Comparison of ENCODE assay signal across 1 cellular context in the genomic region with DNA sequence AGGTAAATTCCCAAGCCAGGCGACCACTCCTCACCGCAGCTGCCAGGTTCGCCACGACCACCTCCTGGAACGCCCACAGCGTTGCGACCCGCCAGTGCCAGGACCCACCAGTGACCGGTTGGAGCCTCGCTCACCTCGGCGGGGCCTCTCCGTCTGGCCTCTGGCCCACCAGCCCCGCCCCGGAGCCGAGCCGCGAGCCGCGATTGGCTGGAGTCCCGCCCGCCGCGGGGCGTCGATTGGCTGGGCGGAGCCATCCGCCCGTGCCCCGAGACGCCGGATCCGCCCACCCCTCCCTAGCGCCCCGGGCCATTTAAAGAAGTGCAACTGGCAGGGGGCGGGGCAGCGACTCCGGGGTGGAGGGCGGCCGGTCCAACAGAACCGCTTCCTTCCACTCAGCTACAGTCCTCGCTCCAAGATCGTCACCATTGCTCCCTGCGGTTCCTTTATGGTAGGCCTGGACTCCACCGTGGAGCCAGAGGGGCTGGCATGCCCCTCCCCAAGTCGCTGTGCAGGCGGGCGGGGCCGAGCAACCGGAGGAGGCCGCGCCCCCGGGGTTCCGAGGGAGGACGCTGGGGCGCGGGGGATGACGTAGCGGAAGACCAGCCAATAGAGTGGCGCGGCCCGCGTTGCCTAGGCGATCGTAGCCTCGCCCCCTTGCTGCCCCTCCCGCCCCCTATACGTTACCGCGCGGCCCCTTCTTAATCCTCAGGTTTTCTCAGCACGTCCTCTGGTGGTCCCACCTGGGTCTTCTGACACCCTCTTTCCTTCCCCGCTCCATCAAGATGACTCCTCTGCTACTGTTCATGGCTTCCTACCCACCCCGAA.
TF ChIP-seq lines count a peak whose summit lies in the region.

A gene with protein sequence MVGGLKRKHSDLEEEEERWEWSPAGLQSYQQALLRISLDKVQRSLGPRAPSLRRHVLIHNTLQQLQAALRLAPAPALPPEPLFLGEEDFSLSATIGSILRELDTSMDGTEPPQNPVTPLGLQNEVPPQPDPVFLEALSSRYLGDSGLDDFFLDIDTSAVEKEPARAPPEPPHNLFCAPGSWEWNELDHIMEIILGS (minus strand): TSS at position 155 of the 825 bp plus-strand sequence. CDS start 2,255 bp downstream, outside the sequence.

TF ChIP-seq in HepG2, 621 proteins besides CTCF, POLR2A, EP300 and RAD21 (continued from another document and continues in another):
- TF ChIP-seq, protein P1, sequence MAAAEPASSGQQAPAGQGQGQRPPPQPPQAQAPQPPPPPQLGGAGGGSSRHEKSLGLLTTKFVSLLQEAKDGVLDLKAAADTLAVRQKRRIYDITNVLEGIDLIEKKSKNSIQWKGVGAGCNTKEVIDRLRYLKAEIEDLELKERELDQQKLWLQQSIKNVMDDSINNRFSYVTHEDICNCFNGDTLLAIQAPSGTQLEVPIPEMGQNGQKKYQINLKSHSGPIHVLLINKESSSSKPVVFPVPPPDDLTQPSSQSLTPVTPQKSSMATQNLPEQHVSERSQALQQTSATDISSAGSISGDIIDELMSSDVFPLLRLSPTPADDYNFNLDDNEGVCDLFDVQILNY (CRISPR knock-in tag; conservative IDR thresholded peaks at IDR 0.05): no peak; the same call in 1 of the 2 replicates
- TF ChIP-seq, protein P2, sequence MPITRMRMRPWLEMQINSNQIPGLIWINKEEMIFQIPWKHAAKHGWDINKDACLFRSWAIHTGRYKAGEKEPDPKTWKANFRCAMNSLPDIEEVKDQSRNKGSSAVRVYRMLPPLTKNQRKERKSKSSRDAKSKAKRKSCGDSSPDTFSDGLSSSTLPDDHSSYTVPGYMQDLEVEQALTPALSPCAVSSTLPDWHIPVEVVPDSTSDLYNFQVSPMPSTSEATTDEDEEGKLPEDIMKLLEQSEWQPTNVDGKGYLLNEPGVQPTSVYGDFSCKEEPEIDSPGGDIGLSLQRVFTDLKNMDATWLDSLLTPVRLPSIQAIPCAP (CRISPR knock-in tag; IDR thresholded peaks at IDR 0.05; ENCODE audit: low read depth): no peak
- TF ChIP-seq, protein P3, sequence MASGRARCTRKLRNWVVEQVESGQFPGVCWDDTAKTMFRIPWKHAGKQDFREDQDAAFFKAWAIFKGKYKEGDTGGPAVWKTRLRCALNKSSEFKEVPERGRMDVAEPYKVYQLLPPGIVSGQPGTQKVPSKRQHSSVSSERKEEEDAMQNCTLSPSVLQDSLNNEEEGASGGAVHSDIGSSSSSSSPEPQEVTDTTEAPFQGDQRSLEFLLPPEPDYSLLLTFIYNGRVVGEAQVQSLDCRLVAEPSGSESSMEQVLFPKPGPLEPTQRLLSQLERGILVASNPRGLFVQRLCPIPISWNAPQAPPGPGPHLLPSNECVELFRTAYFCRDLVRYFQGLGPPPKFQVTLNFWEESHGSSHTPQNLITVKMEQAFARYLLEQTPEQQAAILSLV (CRISPR knock-in tag; IDR thresholded peaks at IDR 0.05; ENCODE audit: borderline replicate concordance): peak; percentile 26; the same call in 1 of the 2 replicates
- TF ChIP-seq ZNF782 (CRISPR knock-in tag; IDR thresholded peaks at IDR 0.05; ENCODE audit: borderline replicate concordance) (0 out of 2 replicates have a peak, but pooled peaks have one; percentile 47), ZNF343 (CRISPR knock-in tag; IDR thresholded peaks at IDR 0.05) (no peak), KLF9 (CRISPR knock-in tag; IDR thresholded peaks at IDR 0.05; ENCODE audit: low read depth) (peak; percentile 94; the same call in 1 of the 2 replicates), MYNN (CRISPR knock-in tag; IDR thresholded peaks at IDR 0.05; ENCODE audit: low read depth) (no peak), ARNT2 (CRISPR knock-in tag; IDR thresholded peaks at IDR 0.05; ENCODE audit: low read depth) (no peak; the same call in 1 of the 2 replicates), THAP11 (CRISPR knock-in tag; IDR thresholded peaks at IDR 0.05) (peak; percentile 70), RELA (CRISPR knock-in tag; IDR thresholded peaks at IDR 0.05) (no peak), KDM2A (CRISPR knock-in tag; IDR thresholded peaks at IDR 0.05; ENCODE audit: borderline replicate concordance, low read depth) (0 out of 2 replicates have a peak, but pooled peaks have one; percentile 77), KDM1A (CRISPR knock-in tag; IDR thresholded peaks at IDR 0.05) (no peak), RXRA (CRISPR knock-in tag; IDR thresholded peaks at IDR 0.05) (peak; percentile 63; the same call in 1 of the 2 replicates), ZNF598 (CRISPR knock-in tag; IDR thresholded peaks at IDR 0.05; ENCODE audit: borderline replicate concordance) (0 out of 2 replicates have a peak, but pooled peaks have one; percentile 62), ZNF256 (CRISPR knock-in tag; conservative IDR thresholded peaks at IDR 0.05) (no peak), HOXA9 (CRISPR knock-in tag; IDR thresholded peaks at IDR 0.05; ENCODE audit: borderline replicate concordance) (no peak), ZNF644 (CRISPR knock-in tag; IDR thresholded peaks at IDR 0.05; ENCODE audit: low read depth) (no peak), SAFB2 (CRISPR knock-in tag; IDR thresholded peaks at IDR 0.05; ENCODE audit: borderline replicate concordance, low read depth) (no peak), CAMTA2 (CRISPR knock-in tag; IDR thresholded peaks at IDR 0.05; ENCODE audit: borderline replicate concordance) (0 out of 2 replicates have a peak, but pooled peaks have one; percentile 51), SRSF9 (IDR thresholded peaks at IDR 0.05; ENCODE audit: borderline replicate concordance, insufficient read depth, low read depth, low read length, poor library complexity, severe bottlenecking) (no peak), GTF3A (CRISPR knock-in tag; conservative IDR thresholded peaks at IDR 0.05) (0 out of 2 replicates have a peak, but pooled peaks have one; percentile 59), SRF (IDR thresholded peaks at IDR 0.05; ENCODE audit: low read depth, low read length) (peak; percentile 49; the same call in 1 of the 2 replicates), PAWR (CRISPR knock-in tag; IDR thresholded peaks at IDR 0.05; ENCODE audit: borderline replicate concordance) (no peak), ZFP82 (CRISPR knock-in tag; IDR thresholded peaks at IDR 0.05; ENCODE audit: borderline replicate concordance) (no peak), ZNF264 (CRISPR knock-in tag; IDR thresholded peaks at IDR 0.05) (0 out of 2 replicates have a peak, but pooled peaks have one; percentile 34), TAF15 (IDR thresholded peaks at IDR 0.05; ENCODE audit: low read depth, low read length, poor library complexity, severe bottlenecking) (peak; percentile 49), RFXAP (CRISPR knock-in tag; IDR thresholded peaks at IDR 0.05; ENCODE audit: borderline replicate concordance) (no peak), ELF4 (CRISPR knock-in tag; IDR thresholded peaks at IDR 0.05; ENCODE audit: borderline replicate concordance) (no peak), ZNF44 (CRISPR knock-in tag; IDR thresholded peaks at IDR 0.05) (no peak), RCOR2 (CRISPR knock-in tag; IDR thresholded peaks at IDR 0.05) (no peak), KDM4B (CRISPR knock-in tag; IDR thresholded peaks at IDR 0.05) (no peak; the same call in 1 of the 2 replicates), ZNF468 (CRISPR knock-in tag; IDR thresholded peaks at IDR 0.05) (no peak), DNMT1 (CRISPR knock-in tag; IDR thresholded peaks at IDR 0.05) (no peak), ZNF709 (CRISPR knock-in tag; IDR thresholded peaks at IDR 0.05) (peak; percentile 77), SMARCC2 (IDR thresholded peaks at IDR 0.05) (no peak), MTF1 (CRISPR knock-in tag; IDR thresholded peaks at IDR 0.05) (no peak), KLF12 (CRISPR knock-in tag; IDR thresholded peaks at IDR 0.05; ENCODE audit: borderline replicate concordance) (peak; percentile 94), SYNCRIP (IDR thresholded peaks at IDR 0.05; ENCODE audit: insufficient read depth, low read depth, low read length) (no peak), ZNF30 (CRISPR knock-in tag; IDR thresholded peaks at IDR 0.05) (no peak), FOXK2 (IDR thresholded peaks at IDR 0.05) (no peak), NR2F1 (CRISPR knock-in tag; IDR thresholded peaks at IDR 0.05) (no peak), CREM (IDR thresholded peaks at IDR 0.05) (peak; percentile 77), CREM (CRISPR knock-in tag; IDR thresholded peaks at IDR 0.05) (no peak), ZNF841 (CRISPR knock-in tag; IDR thresholded peaks at IDR 0.05; ENCODE audit: borderline replicate concordance) (no peak)
- TF ChIP-seq, protein P4, sequence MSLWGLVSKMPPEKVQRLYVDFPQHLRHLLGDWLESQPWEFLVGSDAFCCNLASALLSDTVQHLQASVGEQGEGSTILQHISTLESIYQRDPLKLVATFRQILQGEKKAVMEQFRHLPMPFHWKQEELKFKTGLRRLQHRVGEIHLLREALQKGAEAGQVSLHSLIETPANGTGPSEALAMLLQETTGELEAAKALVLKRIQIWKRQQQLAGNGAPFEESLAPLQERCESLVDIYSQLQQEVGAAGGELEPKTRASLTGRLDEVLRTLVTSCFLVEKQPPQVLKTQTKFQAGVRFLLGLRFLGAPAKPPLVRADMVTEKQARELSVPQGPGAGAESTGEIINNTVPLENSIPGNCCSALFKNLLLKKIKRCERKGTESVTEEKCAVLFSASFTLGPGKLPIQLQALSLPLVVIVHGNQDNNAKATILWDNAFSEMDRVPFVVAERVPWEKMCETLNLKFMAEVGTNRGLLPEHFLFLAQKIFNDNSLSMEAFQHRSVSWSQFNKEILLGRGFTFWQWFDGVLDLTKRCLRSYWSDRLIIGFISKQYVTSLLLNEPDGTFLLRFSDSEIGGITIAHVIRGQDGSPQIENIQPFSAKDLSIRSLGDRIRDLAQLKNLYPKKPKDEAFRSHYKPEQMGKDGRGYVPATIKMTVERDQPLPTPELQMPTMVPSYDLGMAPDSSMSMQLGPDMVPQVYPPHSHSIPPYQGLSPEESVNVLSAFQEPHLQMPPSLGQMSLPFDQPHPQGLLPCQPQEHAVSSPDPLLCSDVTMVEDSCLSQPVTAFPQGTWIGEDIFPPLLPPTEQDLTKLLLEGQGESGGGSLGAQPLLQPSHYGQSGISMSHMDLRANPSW (CRISPR knock-in tag; IDR thresholded peaks at IDR 0.05; ENCODE audit: borderline replicate concordance): no peak
- TF ChIP-seq, protein P5, sequence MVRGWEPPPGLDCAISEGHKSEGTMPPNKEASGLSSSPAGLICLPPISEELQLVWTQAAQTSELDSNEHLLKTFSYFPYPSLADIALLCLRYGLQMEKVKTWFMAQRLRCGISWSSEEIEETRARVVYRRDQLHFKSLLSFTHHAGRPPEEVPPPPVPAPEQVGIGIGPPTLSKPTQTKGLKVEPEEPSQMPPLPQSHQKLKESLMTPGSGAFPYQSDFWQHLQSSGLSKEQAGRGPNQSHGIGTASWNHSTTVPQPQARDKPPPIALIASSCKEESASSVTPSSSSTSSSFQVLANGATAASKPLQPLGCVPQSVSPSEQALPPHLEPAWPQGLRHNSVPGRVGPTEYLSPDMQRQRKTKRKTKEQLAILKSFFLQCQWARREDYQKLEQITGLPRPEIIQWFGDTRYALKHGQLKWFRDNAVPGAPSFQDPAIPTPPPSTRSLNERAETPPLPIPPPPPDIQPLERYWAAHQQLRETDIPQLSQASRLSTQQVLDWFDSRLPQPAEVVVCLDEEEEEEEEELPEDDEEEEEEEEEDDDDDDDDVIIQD (CRISPR knock-in tag; IDR thresholded peaks at IDR 0.05; ENCODE audit: low read depth): no peak; the same call in 1 of the 2 replicates
- TF ChIP-seq, protein P6, sequence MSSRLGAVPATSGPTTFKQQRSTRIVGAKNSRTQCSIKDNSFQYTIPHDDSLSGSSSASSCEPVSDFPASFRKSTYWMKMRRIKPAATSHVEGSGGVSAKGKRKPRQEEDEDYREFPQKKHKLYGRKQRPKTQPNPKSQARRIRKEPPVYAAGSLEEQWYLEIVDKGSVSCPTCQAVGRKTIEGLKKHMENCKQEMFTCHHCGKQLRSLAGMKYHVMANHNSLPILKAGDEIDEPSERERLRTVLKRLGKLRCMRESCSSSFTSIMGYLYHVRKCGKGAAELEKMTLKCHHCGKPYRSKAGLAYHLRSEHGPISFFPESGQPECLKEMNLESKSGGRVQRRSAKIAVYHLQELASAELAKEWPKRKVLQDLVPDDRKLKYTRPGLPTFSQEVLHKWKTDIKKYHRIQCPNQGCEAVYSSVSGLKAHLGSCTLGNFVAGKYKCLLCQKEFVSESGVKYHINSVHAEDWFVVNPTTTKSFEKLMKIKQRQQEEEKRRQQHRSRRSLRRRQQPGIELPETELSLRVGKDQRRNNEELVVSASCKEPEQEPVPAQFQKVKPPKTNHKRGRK (CRISPR knock-in tag; IDR thresholded peaks at IDR 0.05): no peak
- TF ChIP-seq, protein P7, sequence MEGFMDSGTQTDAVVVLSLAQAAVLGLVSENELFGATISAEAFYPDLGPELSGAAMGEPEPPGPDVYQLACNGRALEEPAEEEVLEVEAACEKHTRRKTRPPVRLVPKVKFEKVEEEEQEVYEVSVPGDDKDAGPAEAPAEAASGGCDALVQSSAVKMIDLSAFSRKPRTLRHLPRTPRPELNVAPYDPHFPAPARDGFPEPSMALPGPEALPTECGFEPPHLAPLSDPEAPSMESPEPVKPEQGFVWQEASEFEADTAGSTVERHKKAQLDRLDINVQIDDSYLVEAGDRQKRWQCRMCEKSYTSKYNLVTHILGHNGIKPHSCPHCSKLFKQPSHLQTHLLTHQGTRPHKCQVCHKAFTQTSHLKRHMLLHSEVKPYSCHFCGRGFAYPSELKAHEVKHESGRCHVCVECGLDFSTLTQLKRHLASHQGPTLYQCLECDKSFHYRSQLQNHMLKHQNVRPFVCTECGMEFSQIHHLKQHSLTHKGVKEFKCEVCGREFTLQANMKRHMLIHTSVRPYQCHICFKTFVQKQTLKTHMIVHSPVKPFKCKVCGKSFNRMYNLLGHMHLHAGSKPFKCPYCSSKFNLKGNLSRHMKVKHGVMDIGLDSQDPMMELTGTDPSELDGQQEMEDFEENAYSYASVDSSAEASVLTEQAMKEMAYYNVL (CRISPR knock-in tag; IDR thresholded peaks at IDR 0.05; ENCODE audit: borderline replicate concordance): peak; percentile 52
- TF ChIP-seq, protein P8, sequence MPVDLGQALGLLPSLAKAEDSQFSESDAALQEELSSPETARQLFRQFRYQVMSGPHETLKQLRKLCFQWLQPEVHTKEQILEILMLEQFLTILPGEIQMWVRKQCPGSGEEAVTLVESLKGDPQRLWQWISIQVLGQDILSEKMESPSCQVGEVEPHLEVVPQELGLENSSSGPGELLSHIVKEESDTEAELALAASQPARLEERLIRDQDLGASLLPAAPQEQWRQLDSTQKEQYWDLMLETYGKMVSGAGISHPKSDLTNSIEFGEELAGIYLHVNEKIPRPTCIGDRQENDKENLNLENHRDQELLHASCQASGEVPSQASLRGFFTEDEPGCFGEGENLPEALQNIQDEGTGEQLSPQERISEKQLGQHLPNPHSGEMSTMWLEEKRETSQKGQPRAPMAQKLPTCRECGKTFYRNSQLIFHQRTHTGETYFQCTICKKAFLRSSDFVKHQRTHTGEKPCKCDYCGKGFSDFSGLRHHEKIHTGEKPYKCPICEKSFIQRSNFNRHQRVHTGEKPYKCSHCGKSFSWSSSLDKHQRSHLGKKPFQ (CRISPR knock-in tag; IDR thresholded peaks at IDR 0.05; ENCODE audit: insufficient replicate concordance): no peak
- TF ChIP-seq, protein P9, sequence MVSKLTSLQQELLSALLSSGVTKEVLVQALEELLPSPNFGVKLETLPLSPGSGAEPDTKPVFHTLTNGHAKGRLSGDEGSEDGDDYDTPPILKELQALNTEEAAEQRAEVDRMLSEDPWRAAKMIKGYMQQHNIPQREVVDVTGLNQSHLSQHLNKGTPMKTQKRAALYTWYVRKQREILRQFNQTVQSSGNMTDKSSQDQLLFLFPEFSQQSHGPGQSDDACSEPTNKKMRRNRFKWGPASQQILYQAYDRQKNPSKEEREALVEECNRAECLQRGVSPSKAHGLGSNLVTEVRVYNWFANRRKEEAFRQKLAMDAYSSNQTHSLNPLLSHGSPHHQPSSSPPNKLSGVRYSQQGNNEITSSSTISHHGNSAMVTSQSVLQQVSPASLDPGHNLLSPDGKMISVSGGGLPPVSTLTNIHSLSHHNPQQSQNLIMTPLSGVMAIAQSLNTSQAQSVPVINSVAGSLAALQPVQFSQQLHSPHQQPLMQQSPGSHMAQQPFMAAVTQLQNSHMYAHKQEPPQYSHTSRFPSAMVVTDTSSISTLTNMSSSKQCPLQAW (CRISPR knock-in tag; IDR thresholded peaks at IDR 0.05): 0 out of 2 replicates have a peak, but pooled peaks have one; percentile 65
